ENCODE assay signal across 2 cellular contexts in the genomic region with DNA sequence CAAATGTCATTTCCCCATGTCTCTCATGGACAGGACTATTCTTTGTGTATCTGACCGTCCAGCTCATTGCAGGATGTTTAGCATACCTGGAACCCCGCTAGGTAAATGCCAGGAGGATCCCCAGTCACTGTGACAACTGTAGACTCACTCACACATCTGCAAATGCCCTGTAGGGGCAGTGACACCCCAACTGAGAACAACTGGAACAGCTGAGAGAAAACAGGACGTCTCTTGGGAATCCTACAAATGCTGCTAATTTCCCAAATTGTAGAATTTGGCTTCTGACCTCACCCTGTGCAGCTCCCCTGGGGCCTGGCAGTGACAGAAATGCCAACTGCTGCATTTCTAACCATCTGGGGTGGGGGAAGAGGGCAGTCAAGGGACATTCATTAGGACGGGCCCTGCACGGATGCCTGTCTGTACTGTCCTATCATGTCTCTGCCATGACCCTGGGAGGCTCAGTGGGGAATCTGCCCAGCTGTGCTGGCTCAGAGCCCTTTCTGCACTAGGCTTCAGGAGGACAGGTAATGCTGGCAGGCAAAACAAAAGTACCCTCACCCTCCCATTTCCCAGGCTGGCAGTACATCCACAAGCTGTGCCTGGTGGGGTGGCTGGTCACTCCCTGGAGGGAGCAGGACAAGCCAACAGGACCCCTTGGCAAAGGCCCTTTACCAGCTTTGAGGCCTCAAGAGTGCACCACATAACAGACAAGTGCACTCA.
TF ChIP-seq lines count a peak whose summit lies in the region.

No MANE protein-coding gene starts in this region.

TF ChIP-seq in GM12878, 131 proteins besides CTCF, POLR2A, EP300 and RAD21:
- TF ChIP-seq, protein P1, sequence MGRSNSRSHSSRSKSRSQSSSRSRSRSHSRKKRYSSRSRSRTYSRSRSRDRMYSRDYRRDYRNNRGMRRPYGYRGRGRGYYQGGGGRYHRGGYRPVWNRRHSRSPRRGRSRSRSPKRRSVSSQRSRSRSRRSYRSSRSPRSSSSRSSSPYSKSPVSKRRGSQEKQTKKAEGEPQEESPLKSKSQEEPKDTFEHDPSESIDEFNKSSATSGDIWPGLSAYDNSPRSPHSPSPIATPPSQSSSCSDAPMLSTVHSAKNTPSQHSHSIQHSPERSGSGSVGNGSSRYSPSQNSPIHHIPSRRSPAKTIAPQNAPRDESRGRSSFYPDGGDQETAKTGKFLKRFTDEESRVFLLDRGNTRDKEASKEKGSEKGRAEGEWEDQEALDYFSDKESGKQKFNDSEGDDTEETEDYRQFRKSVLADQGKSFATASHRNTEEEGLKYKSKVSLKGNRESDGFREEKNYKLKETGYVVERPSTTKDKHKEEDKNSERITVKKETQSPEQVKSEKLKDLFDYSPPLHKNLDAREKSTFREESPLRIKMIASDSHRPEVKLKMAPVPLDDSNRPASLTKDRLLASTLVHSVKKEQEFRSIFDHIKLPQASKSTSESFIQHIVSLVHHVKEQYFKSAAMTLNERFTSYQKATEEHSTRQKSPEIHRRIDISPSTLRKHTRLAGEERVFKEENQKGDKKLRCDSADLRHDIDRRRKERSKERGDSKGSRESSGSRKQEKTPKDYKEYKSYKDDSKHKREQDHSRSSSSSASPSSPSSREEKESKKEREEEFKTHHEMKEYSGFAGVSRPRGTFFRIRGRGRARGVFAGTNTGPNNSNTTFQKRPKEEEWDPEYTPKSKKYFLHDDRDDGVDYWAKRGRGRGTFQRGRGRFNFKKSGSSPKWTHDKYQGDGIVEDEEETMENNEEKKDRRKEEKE (IDR thresholded peaks at IDR 0.05), result no peak
- TF ChIP-seq KAT2A (conservative IDR thresholded peaks at IDR 0.05; ENCODE audit: control insufficient read depth, low read depth, low read length) (no peak), NRF1 (conservative IDR thresholded peaks at IDR 0.05; ENCODE audit: low read depth, low read length) (no peak), ZNF384 (IDR thresholded peaks at IDR 0.05; ENCODE audit: borderline replicate concordance, low read depth, low read length) (no peak), HCFC1 (IDR thresholded peaks at IDR 0.05; ENCODE audit: low read length) (no peak), ATF3 (IDR thresholded peaks at IDR 0.05; ENCODE audit: borderline replicate concordance, extremely low read depth, low read depth, low read length) (no peak), ZNF207 (IDR thresholded peaks at IDR 0.05; ENCODE audit: borderline replicate concordance) (no peak)

TF ChIP-seq in SK-N-SH, 30 proteins besides CTCF, POLR2A, EP300 and RAD21:
- TF ChIP-seq RFX5 (IDR thresholded peaks at IDR 0.05; ENCODE audit: low read length), result no peak
- no peak for TF ChIP-seq SMC3 (IDR thresholded peaks at IDR 0.05; ENCODE audit: low read depth, low read length)
- TF ChIP-seq RCOR1 (IDR thresholded peaks at IDR 0.05; ENCODE audit: low read length), result no peak
- TF ChIP-seq ELF1 (IDR thresholded peaks at IDR 0.05), result no peak
